ENCODE assay signal across 1 cellular context in the genomic region with DNA sequence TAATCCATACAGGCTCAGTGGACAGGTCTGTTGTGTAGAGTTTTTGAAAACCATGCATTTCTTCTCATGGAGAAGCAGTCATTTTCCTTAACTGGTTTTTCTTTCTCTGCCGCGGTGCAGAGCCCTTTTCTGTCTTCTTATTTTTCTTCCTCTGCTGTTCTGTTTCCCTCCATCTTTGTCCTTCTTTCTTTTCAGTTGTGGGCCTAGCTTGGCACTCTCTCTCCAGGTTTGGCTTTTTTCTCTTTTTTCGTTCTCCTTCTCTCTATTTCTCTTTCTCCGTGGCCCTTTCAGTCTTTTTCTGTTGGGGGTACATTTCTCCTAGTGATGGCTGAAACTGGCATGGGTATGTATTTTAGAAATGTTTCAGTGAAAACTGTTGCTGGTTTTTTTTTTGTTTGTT.
TF ChIP-seq lines count a peak whose summit lies in the region.

No MANE protein-coding gene starts in this region.

TF ChIP-seq in K562, 482 proteins besides CTCF, POLR2A, EP300 and RAD21:
- TF ChIP-seq GTF2F1 (IDR thresholded peaks at IDR 0.05; ENCODE audit: low read depth, low read length) (no peak), NCOA6 (IDR thresholded peaks at IDR 0.05) (no peak), ERF (CRISPR knock-in tag; IDR thresholded peaks at IDR 0.05) (no peak), FIP1L1 (IDR thresholded peaks at IDR 0.05; ENCODE audit: low read depth, low read length, poor library complexity, severe bottlenecking) (no peak), MCM2 (IDR thresholded peaks at IDR 0.05; ENCODE audit: low read depth) (no peak), ZNF766 (CRISPR knock-in tag; conservative IDR thresholded peaks at IDR 0.05) (no peak), ZNF121 (CRISPR knock-in tag; conservative IDR thresholded peaks at IDR 0.05) (no peak), ZSCAN32 (CRISPR knock-in tag; IDR thresholded peaks at IDR 0.05) (no peak), ZNF133 (CRISPR knock-in tag; IDR thresholded peaks at IDR 0.05) (no peak), E2F3 (CRISPR knock-in tag; IDR thresholded peaks at IDR 0.05) (no peak), ASH1L (IDR thresholded peaks at IDR 0.05; ENCODE audit: borderline replicate concordance, low read depth, partially characterized antibody) (no peak), ZNF785 (CRISPR knock-in tag; IDR thresholded peaks at IDR 0.05) (no peak), BHLHE40 (IDR thresholded peaks at IDR 0.05; ENCODE audit: low read length) (no peak)
- TF ChIP-seq, protein P1, sequence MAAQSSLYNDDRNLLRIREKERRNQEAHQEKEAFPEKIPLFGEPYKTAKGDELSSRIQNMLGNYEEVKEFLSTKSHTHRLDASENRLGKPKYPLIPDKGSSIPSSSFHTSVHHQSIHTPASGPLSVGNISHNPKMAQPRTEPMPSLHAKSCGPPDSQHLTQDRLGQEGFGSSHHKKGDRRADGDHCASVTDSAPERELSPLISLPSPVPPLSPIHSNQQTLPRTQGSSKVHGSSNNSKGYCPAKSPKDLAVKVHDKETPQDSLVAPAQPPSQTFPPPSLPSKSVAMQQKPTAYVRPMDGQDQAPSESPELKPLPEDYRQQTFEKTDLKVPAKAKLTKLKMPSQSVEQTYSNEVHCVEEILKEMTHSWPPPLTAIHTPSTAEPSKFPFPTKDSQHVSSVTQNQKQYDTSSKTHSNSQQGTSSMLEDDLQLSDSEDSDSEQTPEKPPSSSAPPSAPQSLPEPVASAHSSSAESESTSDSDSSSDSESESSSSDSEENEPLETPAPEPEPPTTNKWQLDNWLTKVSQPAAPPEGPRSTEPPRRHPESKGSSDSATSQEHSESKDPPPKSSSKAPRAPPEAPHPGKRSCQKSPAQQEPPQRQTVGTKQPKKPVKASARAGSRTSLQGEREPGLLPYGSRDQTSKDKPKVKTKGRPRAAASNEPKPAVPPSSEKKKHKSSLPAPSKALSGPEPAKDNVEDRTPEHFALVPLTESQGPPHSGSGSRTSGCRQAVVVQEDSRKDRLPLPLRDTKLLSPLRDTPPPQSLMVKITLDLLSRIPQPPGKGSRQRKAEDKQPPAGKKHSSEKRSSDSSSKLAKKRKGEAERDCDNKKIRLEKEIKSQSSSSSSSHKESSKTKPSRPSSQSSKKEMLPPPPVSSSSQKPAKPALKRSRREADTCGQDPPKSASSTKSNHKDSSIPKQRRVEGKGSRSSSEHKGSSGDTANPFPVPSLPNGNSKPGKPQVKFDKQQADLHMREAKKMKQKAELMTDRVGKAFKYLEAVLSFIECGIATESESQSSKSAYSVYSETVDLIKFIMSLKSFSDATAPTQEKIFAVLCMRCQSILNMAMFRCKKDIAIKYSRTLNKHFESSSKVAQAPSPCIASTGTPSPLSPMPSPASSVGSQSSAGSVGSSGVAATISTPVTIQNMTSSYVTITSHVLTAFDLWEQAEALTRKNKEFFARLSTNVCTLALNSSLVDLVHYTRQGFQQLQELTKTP (IDR thresholded peaks at IDR 0.05; ENCODE audit: low read depth in 1 of 2, partially characterized antibody in 2 of 2) = no peak
TF ChIP-seq in K562: peak in this region for 0.
